In the genomic region with DNA sequence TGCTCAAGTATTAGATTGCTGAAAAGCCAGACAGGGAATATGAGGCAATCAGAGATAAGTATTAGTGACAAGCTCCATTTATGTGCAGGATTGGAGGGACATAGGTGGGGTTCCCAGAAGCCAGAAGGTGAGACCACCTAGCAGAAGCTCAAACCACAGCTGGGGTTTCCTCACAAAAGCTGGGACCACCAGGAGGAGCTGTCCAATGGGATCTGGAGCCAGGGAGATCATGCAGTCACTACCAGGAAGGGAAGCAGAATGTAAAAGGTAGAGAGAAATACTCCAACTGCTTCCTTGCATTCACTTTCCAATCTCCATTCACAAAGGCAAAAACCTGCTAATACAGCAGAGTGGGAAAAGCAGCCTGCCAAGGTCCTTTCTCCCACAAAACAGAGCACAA, we compare ENCODE assay signal across 1 cellular context.
TF ChIP-seq lines count a peak whose summit lies in the region.

No MANE protein-coding gene starts in this region.

TF ChIP-seq in WTC11, 78 proteins besides CTCF, POLR2A, EP300 and RAD21 (continued from another document):
- TF ChIP-seq, protein P1, sequence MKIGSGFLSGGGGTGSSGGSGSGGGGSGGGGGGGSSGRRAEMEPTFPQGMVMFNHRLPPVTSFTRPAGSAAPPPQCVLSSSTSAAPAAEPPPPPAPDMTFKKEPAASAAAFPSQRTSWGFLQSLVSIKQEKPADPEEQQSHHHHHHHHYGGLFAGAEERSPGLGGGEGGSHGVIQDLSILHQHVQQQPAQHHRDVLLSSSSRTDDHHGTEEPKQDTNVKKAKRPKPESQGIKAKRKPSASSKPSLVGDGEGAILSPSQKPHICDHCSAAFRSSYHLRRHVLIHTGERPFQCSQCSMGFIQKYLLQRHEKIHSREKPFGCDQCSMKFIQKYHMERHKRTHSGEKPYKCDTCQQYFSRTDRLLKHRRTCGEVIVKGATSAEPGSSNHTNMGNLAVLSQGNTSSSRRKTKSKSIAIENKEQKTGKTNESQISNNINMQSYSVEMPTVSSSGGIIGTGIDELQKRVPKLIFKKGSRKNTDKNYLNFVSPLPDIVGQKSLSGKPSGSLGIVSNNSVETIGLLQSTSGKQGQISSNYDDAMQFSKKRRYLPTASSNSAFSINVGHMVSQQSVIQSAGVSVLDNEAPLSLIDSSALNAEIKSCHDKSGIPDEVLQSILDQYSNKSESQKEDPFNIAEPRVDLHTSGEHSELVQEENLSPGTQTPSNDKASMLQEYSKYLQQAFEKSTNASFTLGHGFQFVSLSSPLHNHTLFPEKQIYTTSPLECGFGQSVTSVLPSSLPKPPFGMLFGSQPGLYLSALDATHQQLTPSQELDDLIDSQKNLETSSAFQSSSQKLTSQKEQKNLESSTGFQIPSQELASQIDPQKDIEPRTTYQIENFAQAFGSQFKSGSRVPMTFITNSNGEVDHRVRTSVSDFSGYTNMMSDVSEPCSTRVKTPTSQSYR (CRISPR knock-in tag; IDR thresholded peaks at IDR 0.05): no peak
- TF ChIP-seq ZNF232 (CRISPR knock-in tag; IDR thresholded peaks at IDR 0.05): no peak
- TF ChIP-seq SMAD3 (CRISPR knock-in tag; IDR thresholded peaks at IDR 0.05; ENCODE audit: borderline replicate concordance): no peak
- TF ChIP-seq PRRX2 (CRISPR knock-in tag; IDR thresholded peaks at IDR 0.05): no peak
- TF ChIP-seq, protein P2, sequence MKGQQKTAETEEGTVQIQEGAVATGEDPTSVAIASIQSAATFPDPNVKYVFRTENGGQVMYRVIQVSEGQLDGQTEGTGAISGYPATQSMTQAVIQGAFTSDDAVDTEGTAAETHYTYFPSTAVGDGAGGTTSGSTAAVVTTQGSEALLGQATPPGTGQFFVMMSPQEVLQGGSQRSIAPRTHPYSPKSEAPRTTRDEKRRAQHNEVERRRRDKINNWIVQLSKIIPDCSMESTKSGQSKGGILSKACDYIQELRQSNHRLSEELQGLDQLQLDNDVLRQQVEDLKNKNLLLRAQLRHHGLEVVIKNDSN (CRISPR knock-in tag; IDR thresholded peaks at IDR 0.05): no peak
- TF ChIP-seq ETV6 (CRISPR knock-in tag; IDR thresholded peaks at IDR 0.05): no peak
- TF ChIP-seq GABPB1 (CRISPR knock-in tag; IDR thresholded peaks at IDR 0.05): no peak
